20 cellular contexts compared by ENCODE assay signal in the genomic region with DNA sequence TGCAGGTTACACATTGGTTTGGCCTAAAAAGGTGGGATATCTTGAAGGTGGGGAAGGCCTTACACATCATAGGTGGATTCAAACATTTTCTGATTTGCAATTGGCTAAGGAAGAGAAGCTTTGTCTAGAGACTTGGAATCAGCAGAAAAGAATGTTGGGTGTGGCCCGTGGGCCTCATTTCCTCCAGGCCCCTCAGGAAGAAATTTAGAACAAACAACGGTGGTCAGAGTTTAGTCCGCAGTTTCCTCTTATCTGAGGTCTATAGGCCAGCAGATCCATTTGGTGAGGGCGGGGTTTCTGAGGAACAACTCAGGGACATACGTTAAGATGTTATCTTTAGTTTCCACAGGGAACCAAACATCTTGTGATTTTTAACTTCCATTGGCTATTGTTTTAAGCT. TPM values are rescaled to one million over a fixed set of nuclear protein-coding genes. Genes with fewer than 3 reads are reported as not detected.
DNase-seq lines count a peak whose midpoint lies in the region; ATAC-seq, FAIRE-seq and TF ChIP-seq lines count a peak whose summit lies in the region.
"Had no signal": no experiment of that assay in that cellular context is flagged by ENCODE, and none has a peak within 500 bp of the region (broad histone marks: within the 10 kb centered on the region; RNA-seq: fewer than 3 reads in every experiment).

No MANE protein-coding gene starts in this region.

- H3K4me1 ChIP-seq in HCT116 (ENCODE audit: control insufficient read depth in 1 of 2, insufficient read depth in 2 of 2, low read length in 2 of 2) (no peaks in the 10 kb centered on the region; a peak in 1 of 4 replicates), small intestine (ENCODE audit: control insufficient read depth in 2 of 2, insufficient read depth in 1 of 2, low read depth in 1 of 2, low read length in 1 of 2) (no peaks in the 10 kb centered on the region)
- H3K4me1 ChIP-seq: BLaER1 had no signal

- no peak for TF ChIP-seq CTCF in HCT116 (IDR thresholded peaks at IDR 0.05 in 2 of 3, conservative IDR thresholded peaks at IDR 0.05 in 1 of 3; ENCODE audit: borderline replicate concordance in 1 of 3, insufficient read depth in 1 of 3, low read depth in 2 of 3, low read length in 2 of 3)
- TF ChIP-seq CTCF in fibroblast of pulmonary artery (IDR thresholded peaks at IDR 0.05; ENCODE audit: low read length, missing control alignments): no peak

- no peaks in the 10 kb centered on the region for H3K79me2 ChIP-seq in HCT116 (ENCODE audit: insufficient read depth, low read length)

- H3K27me3 ChIP-seq in HCT116 (ENCODE audit: insufficient read depth, low read length): no peaks in the 10 kb centered on the region
- no peaks in the 10 kb centered on the region for H3K27me3 ChIP-seq in small intestine (ENCODE audit: control insufficient read depth in 2 of 2, insufficient read depth in 2 of 2, low read length in 2 of 2)
- no peaks in the 10 kb centered on the region for H3K27me3 ChIP-seq in MG63
- H3K27me3 ChIP-seq: BLaER1, sigmoid colon, tibial nerve had no signal

- H3K4me2 ChIP-seq in HCT116 (ENCODE audit: low read length): 0 out of 2 replicates have a peak overlapping the region, but pooled peaks have one; percentile 8
- H3K4me2 ChIP-seq: BLaER1 had no signal

- RAD21 ChIA-PET in HCT116 (lab: Charles Lee; ENCODE audit: low non-redundant PET in 1 of 2, low total read pairs in 2 of 2, uncharacterized antibody in 2 of 2, unreplicated experiment in 2 of 2): no interaction called here

- no peak overlapping the region for H2AFZ ChIP-seq in HCT116 (ENCODE audit: low read depth, low read length, poor library complexity, severe bottlenecking)

- no peak for TF ChIP-seq RAD21 in HCT116 (IDR thresholded peaks at IDR 0.05; ENCODE audit: low read depth)

- H3K4me3 ChIP-seq in HCT116 (replicated peaks in 1 of 2; ENCODE audit: low read depth in 1 of 2, low read length in 2 of 2) (no peak overlapping the region), fibroblast of pulmonary artery (replicated peaks; ENCODE audit: low read depth, low read length) (no peak overlapping the region), small intestine (ENCODE audit: low read depth in 1 of 2, low read length in 2 of 2) (no peak overlapping the region), MG63 (no peak overlapping the region)
- H3K4me3 ChIP-seq: BLaER1, sigmoid colon, tibial nerve had no signal

- DNase-seq in HCT116 (ENCODE audit: low read depth, low spot score) (no peak), NOMO-1 treated with DMSO at 0.1 percent for 48 hours (lab: John Stamatoyannopoulos, UW; ENCODE audit: unreplicated experiment) (peak; percentile 88), fibroblast of pulmonary artery (ENCODE audit: low read depth) (peak; percentile 11), small intestine (peak; percentile 60), NCI-H748 treated with DMSO at 0.1 percent for 48 hours (lab: John Stamatoyannopoulos, UW) (no peak), posterior vena cava (ENCODE audit: low spot score) (no peak), MG63 (no peak)
- DNase-seq: activated effector memory CD4-positive, alpha-beta T cell treated with Interleukin-2 at 50 U/mL for 16 hours; anterior cingulate cortex; HCEC 1CT; NCI-H82; occipital lobe; sigmoid colon; stimulated activated CD4-positive, alpha-beta T cell treated with anti-CD3 and anti-CD28 coated beads, Interleukin-2, amount 100 ng/mL, for 48 hours had no signal

- intact Hi-C loops in HCT116 (cut with micrococcal nuclease) (no loop called here), posterior vena cava (cut with DNase I) (no loop called here)

- no peak for FAIRE-seq in small intestine (lab: Jason Lieb, UNC)
- FAIRE-seq: colon, GM18507, HepG2 had no signal

- H3K36me3 ChIP-seq in HCT116 (ENCODE audit: control insufficient read depth in 1 of 2, insufficient read depth in 2 of 2, low read length in 2 of 2) (no peaks in the 10 kb centered on the region), small intestine (ENCODE audit: control insufficient read depth in 2 of 2, insufficient read depth in 2 of 2, low read length in 2 of 2) (no peaks in the 10 kb centered on the region), MG63 (no peaks in the 10 kb centered on the region)
- H3K36me3 ChIP-seq: BLaER1, sigmoid colon, tibial nerve had no signal

- WGBS in small intestine, 3 donors: 17 to 41% (median 25%) methylated on average over 5 of the region's 5 CpGs

- CTCF ChIA-PET in HCT116 (lab: Charles Lee): no interaction called here

- H3K9me2 ChIP-seq in HCT116 (ENCODE audit: insufficient read depth): no peaks in the 10 kb centered on the region

- no peaks in the 10 kb centered on the region for H4K20me1 ChIP-seq in HCT116 (ENCODE audit: insufficient read depth)
- H4K20me1 ChIP-seq: BLaER1 had no signal

- H3K9me3 ChIP-seq in HCT116 (ENCODE audit: control insufficient read depth in 1 of 2, insufficient read depth in 1 of 2, low read depth in 1 of 2, low read length in 2 of 2) (no peaks in the 10 kb centered on the region), small intestine (ENCODE audit: control insufficient read depth, low read depth) (no peaks in the 10 kb centered on the region), MG63 (no peaks in the 10 kb centered on the region)
- H3K9me3 ChIP-seq: BLaER1, sigmoid colon, tibial nerve had no signal

- TF ChIP-seq POLR2A in HCT116 (IDR thresholded peaks at IDR 0.05; ENCODE audit: borderline replicate concordance, extremely low read depth, insufficient read depth, insufficient read length): no peak

- no peak overlapping the region for H3K9ac ChIP-seq in HCT116 (ENCODE audit: low read length)
- H3K9ac ChIP-seq: BLaER1 had no signal

- no TSS peak for BruUV-seq in HCT116 (replicated peaks; lab: Mats Ljungman, UMichigan)

- POLR2A ChIA-PET in HCT116 (lab: Charles Lee): no interaction called here

- no peak for ATAC-seq in HCT116
- ATAC-seq in HG03025 (IDR thresholded peaks at IDR 0.05; ENCODE audit: low FRiP score, unreplicated experiment): no peak
- ATAC-seq: HepG2 had no signal

- H3K27ac ChIP-seq in HCT116 (ENCODE audit: low read depth, low read length) (no peak overlapping the region), small intestine (ENCODE audit: low read depth in 1 of 2, low read length in 1 of 2) (no peak overlapping the region)
- H3K27ac ChIP-seq: BLaER1 had no signal

TF ChIP-seq in HCT116, 20 proteins besides CTCF, POLR2A, EP300 and RAD21:
- TF ChIP-seq, protein P1, sequence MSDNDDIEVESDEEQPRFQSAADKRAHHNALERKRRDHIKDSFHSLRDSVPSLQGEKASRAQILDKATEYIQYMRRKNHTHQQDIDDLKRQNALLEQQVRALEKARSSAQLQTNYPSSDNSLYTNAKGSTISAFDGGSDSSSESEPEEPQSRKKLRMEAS (IDR thresholded peaks at IDR 0.05): no peak
- TF ChIP-seq, protein P2, sequence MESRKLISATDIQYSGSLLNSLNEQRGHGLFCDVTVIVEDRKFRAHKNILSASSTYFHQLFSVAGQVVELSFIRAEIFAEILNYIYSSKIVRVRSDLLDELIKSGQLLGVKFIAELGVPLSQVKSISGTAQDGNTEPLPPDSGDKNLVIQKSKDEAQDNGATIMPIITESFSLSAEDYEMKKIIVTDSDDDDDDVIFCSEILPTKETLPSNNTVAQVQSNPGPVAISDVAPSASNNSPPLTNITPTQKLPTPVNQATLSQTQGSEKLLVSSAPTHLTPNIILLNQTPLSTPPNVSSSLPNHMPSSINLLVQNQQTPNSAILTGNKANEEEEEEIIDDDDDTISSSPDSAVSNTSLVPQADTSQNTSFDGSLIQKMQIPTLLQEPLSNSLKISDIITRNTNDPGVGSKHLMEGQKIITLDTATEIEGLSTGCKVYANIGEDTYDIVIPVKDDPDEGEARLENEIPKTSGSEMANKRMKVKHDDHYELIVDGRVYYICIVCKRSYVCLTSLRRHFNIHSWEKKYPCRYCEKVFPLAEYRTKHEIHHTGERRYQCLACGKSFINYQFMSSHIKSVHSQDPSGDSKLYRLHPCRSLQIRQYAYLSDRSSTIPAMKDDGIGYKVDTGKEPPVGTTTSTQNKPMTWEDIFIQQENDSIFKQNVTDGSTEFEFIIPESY (IDR thresholded peaks at IDR 0.05; ENCODE audit: extremely low read depth, insufficient replicate concordance, low read length): no peak
- TF ChIP-seq SIN3A (IDR thresholded peaks at IDR 0.05; ENCODE audit: low read depth) (no peak), FOSL1 (IDR thresholded peaks at IDR 0.05; ENCODE audit: low read depth) (no peak), CEBPB (IDR thresholded peaks at IDR 0.05; ENCODE audit: low read depth) (no peak), YY1 (IDR thresholded peaks at IDR 0.05; ENCODE audit: extremely low read depth, insufficient replicate concordance, low read depth, low read length) (no peak), SRF (IDR thresholded peaks at IDR 0.05; ENCODE audit: low read depth) (no peak)

RNA-seq across cellular contexts. Expression of a gene that starts 50.9 kb away (rescaled TPM):
- total RNA-seq in HCT116 (2021; ENCODE audit: unreplicated experiment): 0.61 TPM
- polyA plus RNA-seq in HCT116 (2012): 0.01 TPM in 1 of 2 replicates, not detected in the other
- polyA plus RNA-seq in small intestine: under 1 TPM in 2 of 3 donors, not detected in 1; 0.27 to 0.92 TPM
- 10 to 100 TPM; 15.5 to 26.4 TPM for total RNA-seq in posterior vena cava
- total RNA-seq in MG63 (2014; rRNA removed; shearing (Covaris generic); ENCODE audit: low replicate concordance): 1.9 and 6.1 TPM in 2 replicates
- total RNA-seq: HepG2 had no signal
- polyA plus RNA-seq: HepG2 had no signal

Comparison
In these comparisons a context has a peak if more than half of its experiments do, and no peak if none do; other contexts are left out.
1. DNase-seq: peak in NOMO-1 treated with DMSO at 0.1 percent for 48 hours (single experiment), fibroblast of pulmonary artery (single experiment) and small intestine (single experiment); none in HCT116 (single experiment), NCI-H748 treated with DMSO at 0.1 percent for 48 hours (single experiment), posterior vena cava (single experiment) and MG63 (single experiment).